In genomic region chr10:133528296-133528844, GRCh38 we compare ENCODE assay signal across 9 cellular contexts. TPM values are rescaled to one million over a fixed set of nuclear protein-coding genes. Genes with fewer than 3 reads are reported as not detected.
DNase-seq lines count a peak whose midpoint lies in the region; FAIRE-seq and TF ChIP-seq lines count a peak whose summit lies in the region.
"Had no signal": no experiment of that assay in that cellular context is flagged by ENCODE, and none has a peak within 500 bp of the region (broad histone marks: within the 10 kb centered on the region; RNA-seq: fewer than 3 reads in every experiment).

No MANE protein-coding gene starts in this region.

- no peak for FAIRE-seq in kidney (lab: Jason Lieb, UNC)

- CTCF ChIA-PET in PC-9 (lab: Charles Lee), result no interaction called here

- no peak overlapping the region for H3K4me2 ChIP-seq in PC-9

- no peaks in the 10 kb centered on the region for H3F3A ChIP-seq in PC-9 (ENCODE audit: insufficient read depth, low read depth)

- no peaks in the 10 kb centered on the region for H3K4me1 ChIP-seq in kidney (ENCODE audit: control insufficient read depth in 1 of 2, insufficient read depth in 1 of 2, low read depth in 1 of 2, low read length in 2 of 2)
- H3K4me1 ChIP-seq in subcutaneous abdominal adipose tissue (ENCODE audit: control insufficient read depth in 5 of 5, insufficient read depth in 5 of 5, low read length in 5 of 5), result peaks cover 0 to 26% (median 17%) of the 10 kb centered on the region in 5 donors
- no peaks in the 10 kb centered on the region for H3K4me1 ChIP-seq in PC-9 (replicated peaks; ENCODE audit: insufficient read depth)

- H3K79me2 ChIP-seq in PC-9 (ENCODE audit: low read depth), result no peaks in the 10 kb centered on the region

- no peaks in the 10 kb centered on the region for H3K36me3 ChIP-seq in kidney (ENCODE audit: control insufficient read depth in 1 of 2, insufficient read depth in 2 of 2, low read length in 2 of 2)
- H3K36me3 ChIP-seq in subcutaneous abdominal adipose tissue (ENCODE audit: control insufficient read depth in 5 of 5, insufficient read depth in 5 of 5, low read length in 5 of 5), result peaks cover 0 to 5% (median 0%) of the 10 kb centered on the region in 5 donors
- H3K36me3 ChIP-seq in PC-9 (ENCODE audit: low read depth), result no peaks in the 10 kb centered on the region

- intact Hi-C loops in kidney (cut with DNase I) (no loop called here), PC-9 (cut with micrococcal nuclease; ENCODE audit: unreplicated experiment) (loop anchor here (10.0 kb wide), 2 partner anchors 154 to 204 kb away; partner anchors contain the start of genes ECHS1 and PAOX)

- no peaks in the 10 kb centered on the region for H4K20me1 ChIP-seq in PC-9 (ENCODE audit: insufficient read depth)

- POLR2A ChIA-PET in PC-9 (lab: Charles Lee; ENCODE audit: unreplicated experiment), result no interaction called here

- H2AFZ ChIP-seq in PC-9, result no peak overlapping the region

- no TSS peak for BruUV-seq in PC-9 (replicated peaks; lab: Mats Ljungman, UMichigan)

- DNase-seq in NCI-H2227 (lab: John Stamatoyannopoulos, UW; ENCODE audit: unreplicated experiment) (peak; percentile 32), NCI-H2227 treated with DMSO at 0.1 percent for 48 hours (lab: John Stamatoyannopoulos, UW) (no peak), kidney (peak; percentile 59), PC-9 (no peak), T1000 (lab: John Stamatoyannopoulos, UW) (no peak), NCI-H1417 (lab: John Stamatoyannopoulos, UW) (no peak)

- H3K4me3 ChIP-seq in kidney (ENCODE audit: low read length in 2 of 2) (no peak overlapping the region), subcutaneous abdominal adipose tissue (ENCODE audit: low read depth in 1 of 5, low read length in 5 of 5) (peak overlapping the region in 3 of 5 donors; percentile 41 to 46 (median 44)), PC-9 (no peak overlapping the region)

- H3K9me2 ChIP-seq in PC-9 (ENCODE audit: insufficient read depth), result no peaks in the 10 kb centered on the region

- peaks cover 0 to 7% of the 10 kb centered on the region in 2 donors for H3K9me3 ChIP-seq in kidney (ENCODE audit: control insufficient read depth in 1 of 2, low read length in 2 of 2)
- peaks cover 2 to 12% (median 6%) of the 10 kb centered on the region in 5 donors for H3K9me3 ChIP-seq in subcutaneous abdominal adipose tissue (ENCODE audit: control insufficient read depth in 5 of 5, low read length in 5 of 5)
- H3K9me3 ChIP-seq in PC-9 (ENCODE audit: insufficient read depth, low read depth), result no peaks in the 10 kb centered on the region

- TF ChIP-seq CTCF in kidney (IDR thresholded peaks at IDR 0.05; ENCODE audit: borderline replicate concordance, extremely low read depth, insufficient read depth), result no peak
- no peak for TF ChIP-seq CTCF in PC-9 (conservative IDR thresholded peaks at IDR 0.05)

- H3K27me3 ChIP-seq in subcutaneous abdominal adipose tissue (ENCODE audit: control insufficient read depth in 5 of 5, insufficient read depth in 4 of 5, low read length in 5 of 5), result peaks cover 26 to 59% (median 42%) of the 10 kb centered on the region in 5 donors
- H3K27me3 ChIP-seq in PC-9 (ENCODE audit: insufficient read depth, low read depth), result no peaks in the 10 kb centered on the region

- H3K27ac ChIP-seq in angular gyrus (ENCODE audit: low read depth, low read length) (peak overlapping the region; percentile 13), kidney (ENCODE audit: low read depth in 2 of 2, low read length in 2 of 2) (no peak overlapping the region), subcutaneous abdominal adipose tissue (ENCODE audit: low read depth, low read length) (no peak overlapping the region), PC-9 (no peak overlapping the region)

- no peak overlapping the region for H3K9ac ChIP-seq in kidney (ENCODE audit: low read length in 2 of 2)
- H3K9ac ChIP-seq in subcutaneous abdominal adipose tissue (ENCODE audit: low read length in 5 of 5), result no peak overlapping the region

RNA-seq across cellular contexts. Expression of gene CYP2E1, which starts 1.2 kb away (rescaled TPM):
- total RNA-seq in kidney (2.9 TPM), PC-9 (2021) (1.6 and 3.0 TPM in 2 replicates)
- polyA plus RNA-seq in kidney (ENCODE audit: insufficient read depth, low read depth, low replicate concordance), result 3.4 TPM
- total RNA-seq: A172 had no signal

RNA-seq across cellular contexts. Expression of gene SYCE1, which starts 37.0 kb away (rescaled TPM):
- total RNA-seq in kidney (1.2 TPM), PC-9 (2021) (not detected in 2 replicates)
- polyA plus RNA-seq in kidney (ENCODE audit: insufficient read depth, low read depth, low replicate concordance), result 1.4 TPM
- total RNA-seq: A172 had no signal

Comparison
In these comparisons a context has a peak if more than half of its experiments do, and no peak if none do; other contexts are left out.
1. DNase-seq: peak in NCI-H2227 (single experiment) and kidney (single experiment); none in NCI-H2227 treated with DMSO at 0.1 percent for 48 hours (single experiment), PC-9 (0 of 2), T1000 (single experiment) and NCI-H1417 (0 of 3).
2. H3K4me3 ChIP-seq: peak in subcutaneous abdominal adipose tissue (3 of 5); none in kidney (0 of 2) and PC-9 (single experiment).